Comparison of ENCODE assay signal across 22 cellular contexts in genomic region chr5:169002941-169003555, GRCh38.
A peak's percentile ranks its signal among the peaks of the same experiment; 100 is the strongest.
DNase-seq lines count a peak whose midpoint lies in the region; ATAC-seq and TF ChIP-seq lines count a peak whose summit lies in the region.
"Had no signal": no experiment of that assay in that cellular context is flagged by ENCODE, and none has a peak within 500 bp of the region (broad histone marks: within the 10 kb centered on the region; RNA-seq: fewer than 3 reads in every experiment).

No MANE protein-coding gene starts in this region.

- H3K36me3 ChIP-seq in HUES48 (ENCODE audit: control insufficient read depth, insufficient read depth, low read length), result no peaks in the 10 kb centered on the region
- H3K36me3 ChIP-seq in neural progenitor cell, result no peaks in the 10 kb centered on the region
- H3K36me3 ChIP-seq in vagina, result no peaks in the 10 kb centered on the region
- H3K36me3 ChIP-seq in upper lobe of left lung, result no peaks in the 10 kb centered on the region

- DNase-seq in chondrocyte (ENCODE audit: low spot score), result no peak
- no peak for DNase-seq in neural progenitor cell (ENCODE audit: low spot score)
- no peak for DNase-seq in vagina (ENCODE audit: extremely low spot score in 2 of 2)
- no peak for DNase-seq in activated CD8-positive, alpha-beta memory T cell treated with anti-CD3 and anti-CD28 coated beads, Interleukin-2, amount 10 ng/mL, durations not matched to agents 7 days and 5 days
- DNase-seq in upper lobe of left lung, result no peak
- DNase-seq: CD4-positive, CD25-positive, alpha-beta regulatory T cell; COR-L47; DMS79; HFFc6; IMR-90; NCI-H1105 treated with DMSO at 0.1 percent for 48 hours; NCI-H1694 treated with DMSO at 0.1 percent for 48 hours; NCI-H2081 treated with DMSO at 0.1 percent for 48 hours; NCI-H446 treated with DMSO at 0.1 percent for 48 hours; NCI-H69; PC-9; SHP77 treated with DMSO at 0.1 percent for 48 hours had no signal

- H3K9me3 ChIP-seq in HUES48 (ENCODE audit: control insufficient read depth, insufficient read depth, low read length), result no peaks in the 10 kb centered on the region
- no peaks in the 10 kb centered on the region for H3K9me3 ChIP-seq in neural progenitor cell (ENCODE audit: low read depth)
- no peaks in the 10 kb centered on the region for H3K9me3 ChIP-seq in vagina
- H3K9me3 ChIP-seq in upper lobe of left lung, result no peaks in the 10 kb centered on the region

- peaks cover 43% of the 10 kb centered on the region for H3K4me1 Mint-ChIP-seq in chondrocyte (ENCODE audit: low read depth)
- peaks cover 30% of the 10 kb centered on the region for H3K4me1 Mint-ChIP-seq in neural progenitor cell
- no peaks in the 10 kb centered on the region for H3K4me1 Mint-ChIP-seq in activated CD8-positive, alpha-beta memory T cell treated with anti-CD3 and anti-CD28 coated beads, Interleukin-2, amount 10 ng/mL, durations not matched to agents 7 days and 5 days
- H3K4me1 Mint-ChIP-seq: CD4-positive, CD25-positive, alpha-beta regulatory T cell had no signal

- no peak for ATAC-seq in HG02610 (IDR thresholded peaks at IDR 0.05; ENCODE audit: unreplicated experiment)
- ATAC-seq in activated CD8-positive, alpha-beta memory T cell treated with anti-CD3 and anti-CD28 coated beads, Interleukin-2, amount 10 ng/mL, durations not matched to agents 7 days and 5 days, result no peak
- ATAC-seq in upper lobe of left lung (ENCODE audit: low FRiP score in 2 of 2), result no peak

- no peaks in the 10 kb centered on the region for H4K20me1 ChIP-seq in neural progenitor cell (ENCODE audit: low read depth)

- TF ChIP-seq POLR2A in vagina (IDR thresholded peaks at IDR 0.05), result no peak
- no peak for TF ChIP-seq POLR2A in upper lobe of left lung (IDR thresholded peaks at IDR 0.05)

- H3K9ac ChIP-seq in HUES48 (ENCODE audit: low read depth, low read length) (no peak overlapping the region), neural progenitor cell (no peak overlapping the region)
- H3K9ac ChIP-seq: KMS-11 had no signal

- no peak overlapping the region for H3K4me2 ChIP-seq in neural progenitor cell
- H3K4me2 ChIP-seq: KMS-11, PC-9 had no signal

- H3K4me3 Mint-ChIP-seq in chondrocyte (ENCODE audit: unreplicated experiment), result no peak overlapping the region
- H3K4me3 Mint-ChIP-seq in neural progenitor cell, result no peak overlapping the region
- H3K4me3 Mint-ChIP-seq in activated CD8-positive, alpha-beta memory T cell treated with anti-CD3 and anti-CD28 coated beads, Interleukin-2, amount 10 ng/mL, durations not matched to agents 7 days and 5 days, result no peak overlapping the region
- H3K4me3 Mint-ChIP-seq: CD4-positive, CD25-positive, alpha-beta regulatory T cell; HFFc6 had no signal

- TF ChIP-seq CTCF in chondrocyte (IDR thresholded peaks at IDR 0.05) (no peak), neural progenitor cell (IDR thresholded peaks at IDR 0.05) (no peak), vagina (IDR thresholded peaks at IDR 0.05) (no peak), upper lobe of left lung (IDR thresholded peaks at IDR 0.05) (no peak)

- H3K9me3 Mint-ChIP-seq in chondrocyte (ENCODE audit: low read depth), result no peaks in the 10 kb centered on the region
- H3K9me3 Mint-ChIP-seq in neural progenitor cell, result no peaks in the 10 kb centered on the region
- H3K9me3 Mint-ChIP-seq in activated CD8-positive, alpha-beta memory T cell treated with anti-CD3 and anti-CD28 coated beads, Interleukin-2, amount 10 ng/mL, durations not matched to agents 7 days and 5 days (ENCODE audit: low read depth), result no peaks in the 10 kb centered on the region
- H3K9me3 Mint-ChIP-seq: HFFc6 had no signal

- H3K4me1 ChIP-seq in HUES48 (ENCODE audit: control insufficient read depth, insufficient read depth, low read length) (peaks cover 34% of the 10 kb centered on the region), neural progenitor cell (peaks cover 10% of the 10 kb centered on the region), vagina (peaks cover 20% of the 10 kb centered on the region), upper lobe of left lung (no peaks in the 10 kb centered on the region)

- CTCF ChIA-PET in activated CD8-positive, alpha-beta memory T cell treated with anti-CD3 and anti-CD28 coated beads, Interleukin-2, amount 10 ng/mL, durations not matched to agents 7 days and 5 days (lab: Charles Lee), result no interaction called here

- no peak for TF ChIP-seq EP300 in upper lobe of left lung (IDR thresholded peaks at IDR 0.05)

- H3K27ac Mint-ChIP-seq in chondrocyte (ENCODE audit: unreplicated experiment), result peak overlapping the region; percentile 92
- H3K27ac Mint-ChIP-seq in neural progenitor cell, result peak overlapping the region; percentile 25
- H3K27ac Mint-ChIP-seq in activated CD8-positive, alpha-beta memory T cell treated with anti-CD3 and anti-CD28 coated beads, Interleukin-2, amount 10 ng/mL, durations not matched to agents 7 days and 5 days, result no peak overlapping the region
- H3K27ac Mint-ChIP-seq: CD4-positive, CD25-positive, alpha-beta regulatory T cell; HFFc6 had no signal

- H3K79me2 ChIP-seq in neural progenitor cell (ENCODE audit: low read depth), result no peaks in the 10 kb centered on the region

- H3K27me3 Mint-ChIP-seq in chondrocyte (ENCODE audit: low read depth) (no peaks in the 10 kb centered on the region), neural progenitor cell (ENCODE audit: insufficient read depth, low read depth) (peaks cover 2% of the 10 kb centered on the region)
- H3K27me3 Mint-ChIP-seq in activated CD8-positive, alpha-beta memory T cell treated with anti-CD3 and anti-CD28 coated beads, Interleukin-2, amount 10 ng/mL, durations not matched to agents 7 days and 5 days, result peaks cover 8% of the 10 kb centered on the region

- H2AFZ ChIP-seq in neural progenitor cell (replicated peaks), result no peak overlapping the region
- H2AFZ ChIP-seq: PC-9 had no signal

- H3K27me3 ChIP-seq in HUES48 (ENCODE audit: control insufficient read depth, insufficient read depth, low read length) (no peaks in the 10 kb centered on the region), neural progenitor cell (no peaks in the 10 kb centered on the region), vagina (no peaks in the 10 kb centered on the region), upper lobe of left lung (no peaks in the 10 kb centered on the region)

- H3K4me3 ChIP-seq in HUES48 (ENCODE audit: low read depth, low read length) (no peak overlapping the region), neural progenitor cell (no peak overlapping the region), vagina (no peak overlapping the region), upper lobe of left lung (no peak overlapping the region)
- H3K4me3 ChIP-seq: PC-9, SK-N-MC had no signal

- 82 to 86% methylated on average over 6 of the region's 6 CpGs for WGBS in upper lobe of left lung, 2 donors

- intact Hi-C loops in vagina (cut with DNase I), result no loop called here

- H3K36me3 Mint-ChIP-seq in chondrocyte (ENCODE audit: low read depth), result no peaks in the 10 kb centered on the region
- H3K36me3 Mint-ChIP-seq in neural progenitor cell, result no peaks in the 10 kb centered on the region
- no peaks in the 10 kb centered on the region for H3K36me3 Mint-ChIP-seq in activated CD8-positive, alpha-beta memory T cell treated with anti-CD3 and anti-CD28 coated beads, Interleukin-2, amount 10 ng/mL, durations not matched to agents 7 days and 5 days
- H3K36me3 Mint-ChIP-seq: CD4-positive, CD25-positive, alpha-beta regulatory T cell had no signal

- H3K27ac ChIP-seq in HUES48 (ENCODE audit: low read depth, low read length) (peak overlapping the region; percentile 5), neural progenitor cell (no peak overlapping the region), vagina (peak overlapping the region; percentile 49), upper lobe of left lung (no peak overlapping the region)
- H3K27ac ChIP-seq: KMS-11, PC-9, RWPE1, SK-N-MC had no signal

- no peaks in the 10 kb centered on the region for H3F3A ChIP-seq in neural progenitor cell (ENCODE audit: low read depth)

Comparison
In these comparisons a context has a peak if more than half of its experiments do, and no peak if none do; other contexts are left out.
1. H3K27ac ChIP-seq: peak in HUES48 (single experiment) and vagina (single experiment); none in neural progenitor cell (single experiment) and upper lobe of left lung (0 of 4).